20 cellular contexts compared by ENCODE assay signal in the genomic region with DNA sequence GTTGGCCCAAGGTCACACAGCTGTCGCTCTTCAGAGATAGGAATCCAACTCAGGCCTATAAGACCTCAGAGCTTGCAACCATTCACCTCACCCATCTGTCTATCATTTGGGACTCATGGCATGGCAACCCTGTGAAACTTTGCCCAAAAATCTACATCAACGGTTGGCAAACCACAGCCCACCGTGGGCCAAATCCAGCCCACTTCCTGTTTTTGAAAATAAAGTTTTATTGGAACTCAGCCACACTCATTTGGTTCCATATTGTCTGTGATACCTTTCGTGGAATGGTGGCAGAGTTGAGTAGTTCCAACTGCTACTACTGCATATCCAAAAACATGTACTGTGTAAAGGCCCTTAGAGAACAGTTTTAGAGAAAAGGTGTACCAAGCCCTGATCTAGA.
"Had no signal": no experiment of that assay in that cellular context is flagged by ENCODE, and none has a peak within 500 bp of the region (broad histone marks: within the 10 kb centered on the region; RNA-seq: fewer than 3 reads in every experiment).

No MANE protein-coding gene starts in this region.

- ATAC-seq: effector memory CD8-positive, alpha-beta T cell; left ventricle myocardium superior; lower lobe of right lung; naive thymus-derived CD8-positive, alpha-beta T cell had no signal

- H3K36me3 ChIP-seq: lower lobe of right lung, prostate gland, right atrium auricular region, stomach, thyroid gland, vagina had no signal

- FAIRE-seq: frontal cortex, keratinocyte had no signal

- DNase-seq: cortex of kidney; effector memory CD8-positive, alpha-beta T cell; hypothalamus; immature natural killer cell; left ventricle myocardium superior; lower lobe of right lung; naive thymus-derived CD8-positive, alpha-beta T cell; stimulated activated CD4-positive, alpha-beta T cell treated with anti-CD3 and anti-CD28 coated beads, Interleukin-15, amount 100 ng/mL, for 24 hours; stimulated activated CD4-positive, alpha-beta T cell treated with anti-CD3 and anti-CD28 coated beads, Interleukin-4, amount 100 ng/mL, for 1 hour; stimulated activated CD8-positive, alpha-beta memory T cell treated with anti-CD3 and anti-CD28 coated beads, Interleukin-4, amount 100 ng/mL, for 48 hours; stimulated activated naive CD4-positive, alpha-beta T cell treated with Interleukin-2 at 50 U/mL for 16 hours; stomach; thyroid gland; trophoblast cell had no signal

- H3K4me1 ChIP-seq: lower lobe of right lung, prostate gland, right atrium auricular region, thyroid gland, vagina had no signal

- H3K9me3 ChIP-seq: lower lobe of right lung, prostate gland, thyroid gland, vagina had no signal

- H3K4me1 Mint-ChIP-seq: immature natural killer cell; naive thymus-derived CD8-positive, alpha-beta T cell had no signal

- H3K36me3 Mint-ChIP-seq: immature natural killer cell had no signal

- H3K27ac ChIP-seq: lower lobe of right lung, prostate gland, right atrium auricular region, skin epidermis, stomach, thyroid gland, vagina had no signal

- H3K4me3 ChIP-seq: lower lobe of right lung, prostate gland, right atrium auricular region, skin epidermis, stomach, thyroid gland, vagina had no signal

- H3K4me3 Mint-ChIP-seq: effector memory CD8-positive, alpha-beta T cell; immature natural killer cell; naive thymus-derived CD8-positive, alpha-beta T cell had no signal

- H3K27ac Mint-ChIP-seq: effector memory CD8-positive, alpha-beta T cell; immature natural killer cell; naive thymus-derived CD8-positive, alpha-beta T cell had no signal

- H3K27me3 ChIP-seq: right atrium auricular region, stomach, thyroid gland, vagina had no signal
